ENCODE assay signal across 8 cellular contexts in the genomic region with DNA sequence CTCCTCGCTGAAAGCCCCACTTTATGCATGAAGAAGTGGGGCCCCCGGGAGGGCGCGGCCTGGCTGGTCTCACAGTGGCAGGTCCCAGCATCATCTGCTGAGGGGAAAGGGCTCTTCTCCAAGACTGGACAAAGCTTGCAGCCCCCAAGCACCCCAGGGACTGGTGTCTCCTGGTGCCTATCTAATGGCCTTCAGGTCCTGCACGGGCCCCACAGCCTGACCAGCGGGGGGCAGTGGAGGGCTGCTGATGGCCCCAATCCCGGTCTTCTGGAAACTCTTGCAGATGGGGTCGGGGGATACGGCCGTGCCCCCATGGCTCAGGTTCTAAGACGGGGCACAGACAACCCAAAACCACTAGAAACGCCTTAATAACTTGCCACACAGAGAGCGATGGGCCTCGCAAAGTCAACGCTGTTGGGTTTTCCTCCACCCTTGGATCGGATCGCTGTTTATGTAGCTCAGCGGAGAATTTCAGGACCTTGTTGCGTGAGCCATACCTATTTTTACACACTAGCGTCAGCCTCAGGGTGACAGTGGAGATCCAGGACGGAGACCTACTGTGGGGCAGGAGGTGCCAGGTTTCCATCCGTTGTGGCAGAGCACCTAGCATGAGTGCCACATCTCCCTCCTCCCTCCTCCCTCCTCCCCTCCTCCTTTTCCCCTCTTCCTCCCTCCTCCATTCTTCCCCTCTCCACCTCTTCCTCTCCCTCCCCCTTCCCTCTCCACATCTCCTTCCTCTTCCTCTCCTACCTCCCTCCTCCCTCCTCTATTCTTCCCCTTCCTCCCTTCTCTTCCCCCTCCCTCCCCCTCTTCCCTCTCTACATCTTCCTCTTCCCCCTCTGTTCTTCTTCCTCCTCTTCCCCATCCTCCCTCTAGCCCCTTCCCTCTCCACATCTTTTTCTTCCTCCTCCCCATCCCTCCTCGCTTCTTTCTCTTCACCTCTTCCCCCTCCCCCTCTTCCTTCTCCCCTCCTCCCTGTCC.
DNase-seq lines count a peak whose midpoint lies in the region; ATAC-seq, FAIRE-seq and TF ChIP-seq lines count a peak whose summit lies in the region.

No MANE protein-coding gene starts in this region.

- H3K27me3 Mint-ChIP-seq in endodermal cell (ENCODE audit: insufficient read depth) (peaks cover 10% of the 10 kb centered on the region), nephron (ENCODE audit: low read depth) (peaks cover 4% of the 10 kb centered on the region)
- H3K27me3 Mint-ChIP-seq in stimulated activated memory B cell treated with anti-CD40 and anti-IgM and Interleukin-4, amounts not matched to agents 10 μg/mL and 1 μg/mL and 100 μg/mL, for 72 hours = peaks cover 55% of the 10 kb centered on the region

- 63 to 70% methylated on average over 20 to 23 of the region's 23 CpGs for WGBS in endodermal cell (ENCODE audit: insufficient coverage in 1 of 2, insufficient read length in 1 of 2), 2 experiments

- no peak for FAIRE-seq in RCC 7860 (lab: Jason Lieb, UNC)

- TF ChIP-seq CTCF in GM06990 (IDR thresholded peaks at IDR 0.05; ENCODE audit: insufficient read depth, low read length, poor library complexity, severe bottlenecking) (peak; percentile 32), endodermal cell (conservative IDR thresholded peaks at IDR 0.05) (peak; percentile 82), nephron (IDR thresholded peaks at IDR 0.05; ENCODE audit: unreplicated experiment in 3 of 3) (peak; percentile 36 to 55 (median 46))

- DNase-seq in GM06990 (ENCODE audit: extremely low read depth, insufficient read length) (no peak), NCI-H526 treated with DMSO at 0.1 percent for 48 hours (lab: John Stamatoyannopoulos, UW) (peak; percentile 58), endodermal cell (peak; percentile 86), RCC 7860 (ENCODE audit: low spot score) (no peak)

- peaks cover 3% of the 10 kb centered on the region for H3K9me3 Mint-ChIP-seq in endodermal cell
- H3K9me3 Mint-ChIP-seq in nephron = no peaks in the 10 kb centered on the region
- peaks cover 3% of the 10 kb centered on the region for H3K9me3 Mint-ChIP-seq in stimulated activated memory B cell treated with anti-CD40 and anti-IgM and Interleukin-4, amounts not matched to agents 10 μg/mL and 1 μg/mL and 100 μg/mL, for 72 hours

- ATAC-seq in stimulated activated memory B cell treated with anti-CD40 and anti-IgM and Interleukin-4, amounts not matched to agents 10 μg/mL and 1 μg/mL and 100 μg/mL, for 72 hours = no peak
- no peak for ATAC-seq in HG03175 (IDR thresholded peaks at IDR 0.05; ENCODE audit: unreplicated experiment)
- ATAC-seq in GM21367 (IDR thresholded peaks at IDR 0.05; ENCODE audit: unreplicated experiment) = no peak

- peaks cover 2% of the 10 kb centered on the region; the same call in 1 of the 2 replicates for H3K27me3 ChIP-seq in GM06990 (replicated peaks; ENCODE audit: control insufficient read depth, insufficient read depth, low read length)
- H3K27me3 ChIP-seq in endodermal cell (ENCODE audit: control insufficient read depth, insufficient read depth, low read length, poor library complexity, severe bottlenecking) = no peaks in the 10 kb centered on the region

- H3K9ac ChIP-seq in endodermal cell (ENCODE audit: extremely low read depth, low read length, poor library complexity, severe bottlenecking) = no peak overlapping the region

- H3K4me3 ChIP-seq in GM06990 (replicated peaks; ENCODE audit: low read depth, low read length) (no peak overlapping the region), endodermal cell (ENCODE audit: low read length) (no peak overlapping the region)

- peaks cover 7% of the 10 kb centered on the region for H3K4me1 ChIP-seq in endodermal cell (ENCODE audit: control insufficient read depth, insufficient read depth, low read length)

- peaks cover 3% of the 10 kb centered on the region for H3K4me1 Mint-ChIP-seq in endodermal cell
- H3K4me1 Mint-ChIP-seq in nephron = peaks cover 5% of the 10 kb centered on the region
- no peaks in the 10 kb centered on the region for H3K4me1 Mint-ChIP-seq in stimulated activated memory B cell treated with anti-CD40 and anti-IgM and Interleukin-4, amounts not matched to agents 10 μg/mL and 1 μg/mL and 100 μg/mL, for 72 hours

- H3K9me3 ChIP-seq in endodermal cell (ENCODE audit: control insufficient read depth, low read length) = no peaks in the 10 kb centered on the region

- H3K4me3 Mint-ChIP-seq in endodermal cell (no peak overlapping the region), nephron (no peak overlapping the region)
- H3K4me3 Mint-ChIP-seq in stimulated activated memory B cell treated with anti-CD40 and anti-IgM and Interleukin-4, amounts not matched to agents 10 μg/mL and 1 μg/mL and 100 μg/mL, for 72 hours = no peak overlapping the region

- H3K36me3 ChIP-seq in GM06990 (ENCODE audit: control insufficient read depth, insufficient read depth, low read length) (no peaks in the 10 kb centered on the region), endodermal cell (ENCODE audit: control insufficient read depth, insufficient read depth, low read length) (no peaks in the 10 kb centered on the region)

- no peak overlapping the region for H3K27ac Mint-ChIP-seq in endodermal cell
- no peak overlapping the region for H3K27ac Mint-ChIP-seq in nephron
- H3K27ac Mint-ChIP-seq in stimulated activated memory B cell treated with anti-CD40 and anti-IgM and Interleukin-4, amounts not matched to agents 10 μg/mL and 1 μg/mL and 100 μg/mL, for 72 hours = no peak overlapping the region

- H3K27ac ChIP-seq in endodermal cell (ENCODE audit: low read depth, low read length) = no peak overlapping the region

- no peaks in the 10 kb centered on the region for H3K36me3 Mint-ChIP-seq in endodermal cell (ENCODE audit: low read depth)
- no peaks in the 10 kb centered on the region for H3K36me3 Mint-ChIP-seq in nephron (ENCODE audit: low read depth)
- H3K36me3 Mint-ChIP-seq in stimulated activated memory B cell treated with anti-CD40 and anti-IgM and Interleukin-4, amounts not matched to agents 10 μg/mL and 1 μg/mL and 100 μg/mL, for 72 hours = no peaks in the 10 kb centered on the region

Comparison
In these comparisons a context has a peak if more than half of its experiments do, and no peak if none do; other contexts are left out.
1. DNase-seq: peak in NCI-H526 treated with DMSO at 0.1 percent for 48 hours (single experiment) and endodermal cell (single experiment); none in GM06990 (single experiment) and RCC 7860 (single experiment).
2. CTCF ChIP-seq: peak in every context shown above with its lines; median percentile 82 in endodermal cell; 46 in nephron; 32 in GM06990.